In the genomic region with DNA sequence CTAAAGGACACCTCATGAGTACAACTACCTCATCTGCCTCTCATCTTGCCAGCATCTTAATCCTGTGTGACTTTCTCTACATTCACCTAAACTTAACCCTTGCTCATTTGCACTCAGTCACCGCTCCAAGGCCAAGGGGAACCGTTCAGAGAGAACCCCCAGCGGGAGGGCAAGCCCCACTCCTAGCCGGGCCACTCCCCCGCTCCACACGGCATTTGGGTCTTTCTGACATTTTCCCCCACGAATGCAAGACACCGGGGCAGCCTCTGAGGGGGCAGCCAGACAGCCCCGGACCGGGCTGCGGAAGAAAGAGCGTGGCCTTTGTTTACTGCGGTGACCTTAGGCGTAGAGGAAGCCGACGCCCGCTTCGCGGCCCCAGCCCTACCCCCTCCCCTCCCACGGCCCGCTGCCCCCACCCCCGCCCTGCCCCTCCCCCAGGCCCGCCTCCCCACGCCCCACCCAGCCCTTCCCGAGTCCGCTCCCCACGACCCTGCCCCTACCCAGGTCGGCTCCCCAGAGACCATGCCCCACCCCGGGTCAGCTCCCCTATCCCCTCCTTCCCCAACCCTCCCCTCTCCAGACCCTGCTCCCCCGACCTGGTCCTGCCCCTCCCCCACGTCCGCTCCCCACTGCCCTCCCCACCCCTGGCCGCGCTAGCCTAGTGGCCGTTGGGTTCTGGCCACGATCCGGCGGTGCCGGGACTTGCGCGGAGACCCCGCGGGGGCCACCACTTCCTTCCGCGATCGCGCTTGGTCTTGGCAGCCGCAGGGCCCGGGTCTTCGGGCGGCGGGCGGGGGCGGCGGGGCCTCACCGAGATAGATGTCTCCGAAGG, we compare ENCODE assay signal across 7 cellular contexts. TPM values are rescaled to one million over a fixed set of nuclear protein-coding genes. Genes with fewer than 3 reads are reported as not detected.
DNase-seq lines count a peak whose midpoint lies in the region; ATAC-seq and TF ChIP-seq lines count a peak whose summit lies in the region.

No MANE protein-coding gene starts in this region.

- peaks cover 4% of the 10 kb centered on the region for H3K27me3 ChIP-seq in neural progenitor cell

- no peaks in the 10 kb centered on the region for H3K9me3 ChIP-seq in neural progenitor cell (ENCODE audit: low read depth)

- H3K4me1 Mint-ChIP-seq in neural progenitor cell, result peaks cover 41% of the 10 kb centered on the region

- peak overlapping the region; percentile 100 for H3K27ac ChIP-seq in neural progenitor cell

- H3F3A ChIP-seq in neural progenitor cell (ENCODE audit: low read depth), result peaks cover 9% of the 10 kb centered on the region

- peaks cover 50% of the 10 kb centered on the region for H4K20me1 ChIP-seq in neural progenitor cell (ENCODE audit: low read depth)

- H3K79me2 ChIP-seq in neural progenitor cell (ENCODE audit: low read depth), result peaks cover 55% of the 10 kb centered on the region

- peak overlapping the region; percentile 99 for H3K9ac ChIP-seq in neural progenitor cell

- TF ChIP-seq CTCF in LNCaP clone FGC (IDR thresholded peaks at IDR 0.05; ENCODE audit: control insufficient read depth, extremely low read depth, insufficient read depth) (no peak), fibroblast of mammary gland (conservative IDR thresholded peaks at IDR 0.05; ENCODE audit: control insufficient read depth, insufficient read depth, low read depth, low read length) (no peak), neural progenitor cell (IDR thresholded peaks at IDR 0.05) (no peak)

- peak overlapping the region; percentile 94 for H3K4me3 Mint-ChIP-seq in neural progenitor cell

- peak; percentile 8 for ATAC-seq in GM19395 (IDR thresholded peaks at IDR 0.05; ENCODE audit: unreplicated experiment)

- peak overlapping the region; percentile 64 for H3K4me3 ChIP-seq in LNCaP clone FGC (ENCODE audit: low read depth, low read length)
- peak overlapping the region; percentile 80 for H3K4me3 ChIP-seq in fibroblast of mammary gland (ENCODE audit: control insufficient read depth, low read depth, low read length)
- H3K4me3 ChIP-seq in neural progenitor cell, result peak overlapping the region; percentile 82

- H3K36me3 ChIP-seq in neural progenitor cell, result peaks cover 9% of the 10 kb centered on the region

- peaks cover 18% of the 10 kb centered on the region for H3K4me1 ChIP-seq in neural progenitor cell

- peak overlapping the region; percentile 91 for H3K4me2 ChIP-seq in neural progenitor cell

- no peak overlapping the region for H2AFZ ChIP-seq in neural progenitor cell (replicated peaks)

- H3K27ac Mint-ChIP-seq in neural progenitor cell, result peak overlapping the region; percentile 93

- no peak for DNase-seq in LNCaP clone FGC (ENCODE audit: low read depth)
- DNase-seq in activated T-cell treated with anti-CD3 and anti-CD28 coated beads, Interleukin-2, amount 50 U/mL, for 1 hour, result peak; percentile 66
- DNase-seq in fibroblast of mammary gland (ENCODE audit: low read depth), result no peak
- peak; percentile 63 for DNase-seq in neural progenitor cell (ENCODE audit: low spot score)
- DNase-seq in NCI-H1105 (lab: John Stamatoyannopoulos, UW), result no peak
- no peak for DNase-seq in Ammon's horn (ENCODE audit: low spot score)

- no peaks in the 10 kb centered on the region for H3K9me3 Mint-ChIP-seq in neural progenitor cell

- peaks cover 21% of the 10 kb centered on the region for H3K36me3 Mint-ChIP-seq in neural progenitor cell

- H3K27me3 Mint-ChIP-seq in neural progenitor cell (ENCODE audit: insufficient read depth, low read depth), result peaks cover 6% of the 10 kb centered on the region

RNA-seq across cellular contexts. Expression of a gene that starts 0.8 kb away (rescaled TPM):
- total RNA-seq in neural progenitor cell (ENCODE audit: low replicate concordance), result 41.5 and 60.7 TPM in 2 replicates

RNA-seq across cellular contexts. Expression of a gene that starts 43.9 kb away (rescaled TPM):
- total RNA-seq in neural progenitor cell (ENCODE audit: low replicate concordance), result 21.0 and 82.9 TPM in 2 replicates

RNA-seq across cellular contexts. Expression of a gene that starts 44.7 kb away (rescaled TPM):
- 0.62 TPM in 1 of 2 replicates, not detected in the other for total RNA-seq in neural progenitor cell (ENCODE audit: low replicate concordance)

Comparison
In these comparisons a context has a peak if more than half of its experiments do, and no peak if none do; other contexts are left out.
1. DNase-seq: peak in activated T-cell treated with anti-CD3 and anti-CD28 coated beads, Interleukin-2, amount 50 U/mL, for 1 hour (single experiment) and neural progenitor cell (single experiment); none in LNCaP clone FGC (single experiment), fibroblast of mammary gland (single experiment), NCI-H1105 (single experiment) and Ammon's horn (single experiment).
2. Peak in every context shown above with its lines, with median percentiles within 50 percentile points of each other: H3K4me3 ChIP-seq.